ENCODE assay signal across 12 cellular contexts in the genomic region with DNA sequence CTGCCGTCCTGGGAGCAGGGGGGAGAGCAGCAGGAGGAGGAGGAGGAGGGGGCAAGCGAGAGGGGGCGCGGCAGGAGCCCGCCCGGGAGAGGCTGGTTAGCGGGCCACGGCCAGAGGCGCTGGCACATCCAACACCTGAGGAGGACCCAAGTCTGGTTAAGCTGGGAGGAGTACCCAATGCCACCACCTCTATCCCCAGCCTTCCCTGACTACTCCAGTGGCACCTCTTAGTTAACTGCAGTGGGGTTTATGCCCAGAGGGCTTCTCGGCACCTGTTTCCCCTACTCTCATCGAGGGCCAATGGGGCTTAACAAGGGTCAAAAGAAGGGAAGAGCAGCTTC. TPM values are rescaled to one million over a fixed set of nuclear protein-coding genes. Genes with fewer than 3 reads are reported as not detected.
DNase-seq lines count a peak whose midpoint lies in the region; ATAC-seq and TF ChIP-seq lines count a peak whose summit lies in the region.
"Had no signal": no experiment of that assay in that cellular context is flagged by ENCODE, and none has a peak within 500 bp of the region (broad histone marks: within the 10 kb centered on the region; RNA-seq: fewer than 3 reads in every experiment).

No MANE protein-coding gene starts in this region.

- H3K9ac ChIP-seq in NT2/D1 (ENCODE audit: insufficient read length, low read depth) = peak overlapping the region; percentile 52

- peaks cover 21% of the 10 kb centered on the region for H3K36me3 Mint-ChIP-seq in activated CD4-positive, alpha-beta T cell treated with anti-CD3 and anti-CD28 coated beads for 36 hours (ENCODE audit: low read depth)
- H3K36me3 Mint-ChIP-seq in osteocyte (ENCODE audit: unreplicated experiment) = no peaks in the 10 kb centered on the region

- H3K36me3 ChIP-seq in NT2/D1 (ENCODE audit: insufficient read depth, insufficient read length, low read length) (peaks cover 9% of the 10 kb centered on the region), esophagus muscularis mucosa (peaks cover 0 to 17% (median 2%) of the 10 kb centered on the region in 4 donors)
- H3K36me3 ChIP-seq: brain microvascular endothelial cell, ovary had no signal

- H3K4me1 ChIP-seq in NT2/D1 (ENCODE audit: insufficient read depth, insufficient read length) (peaks cover 23% of the 10 kb centered on the region), esophagus muscularis mucosa (peaks cover 25 to 35% (median 27%) of the 10 kb centered on the region in 4 donors)

- CTCF ChIA-PET in activated CD4-positive, alpha-beta T cell treated with anti-CD3 and anti-CD28 coated beads for 36 hours (lab: Charles Lee) = interaction anchor here (0.6 to 5.1 kb wide), 12 partner anchors 10 to 605 kb away, joined by 3 to 61 read pairs (median 4); partner anchors contain the start of genes ABI3 and GNGT2

- peaks cover 17% of the 10 kb centered on the region for H3K4me1 Mint-ChIP-seq in activated CD4-positive, alpha-beta T cell treated with anti-CD3 and anti-CD28 coated beads for 36 hours
- H3K4me1 Mint-ChIP-seq in osteocyte (ENCODE audit: unreplicated experiment) = peaks cover 18% of the 10 kb centered on the region

- no peak for ATAC-seq in activated CD4-positive, alpha-beta T cell treated with anti-CD3 and anti-CD28 coated beads for 36 hours
- ATAC-seq in GM21367 (IDR thresholded peaks at IDR 0.05; ENCODE audit: unreplicated experiment) (no peak), HG02840 (IDR thresholded peaks at IDR 0.05; ENCODE audit: low FRiP score, unreplicated experiment) (no peak)
- ATAC-seq: A549 had no signal

- DNase-seq in activated CD4-positive, alpha-beta T cell treated with anti-CD3 and anti-CD28 coated beads for 36 hours = no peak
- no peak for DNase-seq in activated CD4-positive, alpha-beta T cell treated with anti-CD3 and anti-CD28 coated beads for 48 hours
- no peak for DNase-seq in NT2/D1 (ENCODE audit: low read depth, low spot score)
- DNase-seq in esophagus muscularis mucosa (ENCODE audit: extremely low spot score) = no peak
- DNase-seq in osteocyte (ENCODE audit: extremely low spot score, unreplicated experiment) = no peak
- no peak for DNase-seq in GM13976 (ENCODE audit: low spot score)
- DNase-seq: brain microvascular endothelial cell, ovary had no signal

- H3K27me3 ChIP-seq in NT2/D1 (ENCODE audit: insufficient read depth, insufficient read length) = peaks cover 53% of the 10 kb centered on the region
- peaks cover 0 to 77% (median 24%) of the 10 kb centered on the region in 4 donors for H3K27me3 ChIP-seq in esophagus muscularis mucosa

- TF ChIP-seq CTCF in esophagus muscularis mucosa (IDR thresholded peaks at IDR 0.05) = no peak
- no peak for TF ChIP-seq CTCF in osteocyte (IDR thresholded peaks at IDR 0.05)
- no peak for TF ChIP-seq CTCF in GM13976 (IDR thresholded peaks at IDR 0.05; ENCODE audit: borderline replicate concordance, control extremely low read depth, extremely low read depth, insufficient read depth, missing control alignments)

- TF ChIP-seq EP300 in esophagus muscularis mucosa (IDR thresholded peaks at IDR 0.05) = no peak

- WGBS in esophagus muscularis mucosa = 30% methylated on average over 11 of the region's 11 CpGs

- H3K27ac ChIP-seq in esophagus muscularis mucosa (replicated peaks in 1 of 4) = no peak overlapping the region
- H3K27ac ChIP-seq: brain microvascular endothelial cell, epithelial cell of prostate, ovary had no signal

- H3K27ac Mint-ChIP-seq in activated CD4-positive, alpha-beta T cell treated with anti-CD3 and anti-CD28 coated beads for 36 hours = no peak overlapping the region
- H3K27ac Mint-ChIP-seq in osteocyte (ENCODE audit: unreplicated experiment) = no peak overlapping the region

- peaks cover 22% of the 10 kb centered on the region for H3K27me3 Mint-ChIP-seq in activated CD4-positive, alpha-beta T cell treated with anti-CD3 and anti-CD28 coated beads for 36 hours
- H3K27me3 Mint-ChIP-seq in osteocyte (ENCODE audit: unreplicated experiment) = peaks cover 66% of the 10 kb centered on the region

- intact Hi-C loops in activated CD4-positive, alpha-beta T cell treated with anti-CD3 and anti-CD28 coated beads for 36 hours (cut with DNase I, micrococcal nuclease) = loop anchor here in 1 of 2 experiments (5.0 kb wide), 1 partner anchor 67 kb away; no protein-coding TSS in a partner anchor
- intact Hi-C loops in esophagus muscularis mucosa (cut with DNase I) = loop anchor here (5.0 kb wide), 1 partner anchor 67 kb away; no protein-coding TSS in a partner anchor

- peak overlapping the region; percentile 40 for H3K4me3 ChIP-seq in NT2/D1 (ENCODE audit: insufficient read length, low read depth)
- H3K4me3 ChIP-seq in esophagus muscularis mucosa = peak overlapping the region in 3 of 4 donors; percentile 27 to 43 (median 33)
- H3K4me3 ChIP-seq: A549, ovary had no signal

- POLR2A ChIA-PET in activated CD4-positive, alpha-beta T cell treated with anti-CD3 and anti-CD28 coated beads for 36 hours (lab: Charles Lee) = no interaction called here

- no peak for TF ChIP-seq POLR2A in esophagus muscularis mucosa (IDR thresholded peaks at IDR 0.05; ENCODE audit: low read depth)

- in situ Hi-C loops in GM13976 (cut with MboI; ENCODE audit: low sequenced_read_pairs, unreplicated experiment) = loop anchor here (5.0 kb wide), 1 partner anchor 38 kb away; no protein-coding TSS in a partner anchor

- H3K4me3 Mint-ChIP-seq in activated CD4-positive, alpha-beta T cell treated with anti-CD3 and anti-CD28 coated beads for 36 hours = peak overlapping the region; percentile 42
- H3K4me3 Mint-ChIP-seq in osteocyte (ENCODE audit: unreplicated experiment) = peak overlapping the region; percentile 55

- no peaks in the 10 kb centered on the region for H3K9me3 Mint-ChIP-seq in activated CD4-positive, alpha-beta T cell treated with anti-CD3 and anti-CD28 coated beads for 36 hours (ENCODE audit: low read depth)
- H3K9me3 Mint-ChIP-seq in osteocyte (ENCODE audit: unreplicated experiment) = no peaks in the 10 kb centered on the region

- H3K9me3 ChIP-seq in NT2/D1 (ENCODE audit: insufficient read depth, low read length) (no peaks in the 10 kb centered on the region), esophagus muscularis mucosa (no peaks in the 10 kb centered on the region)
- H3K9me3 ChIP-seq: A549, ovary had no signal

RNA-seq across cellular contexts. Expression of gene PHOSPHO1, which starts 5.6 kb away (rescaled TPM):
- not detected for total RNA-seq in activated CD4-positive, alpha-beta T cell treated with anti-CD3 and anti-CD28 coated beads for 36 hours
- 1 to 10 TPM in 3 of 4 donors, not detected in 1; 1.2 to 1.5 (median 1.4) TPM for total RNA-seq in esophagus muscularis mucosa
- not detected in 2 replicates for total RNA-seq in osteocyte

RNA-seq across cellular contexts. Expression of gene ABI3, which starts 14.5 kb away (rescaled TPM):
- total RNA-seq in activated CD4-positive, alpha-beta T cell treated with anti-CD3 and anti-CD28 coated beads for 36 hours = 10 to 100 TPM; 27.8 to 31.1 TPM
- total RNA-seq in esophagus muscularis mucosa (1 to 10 TPM; 3.3 to 8.9 (median 6.3) TPM), osteocyte (0.19 TPM in 1 of 2 replicates, not detected in the other)

RNA-seq across cellular contexts. Expression of gene GNGT2, which starts 14.6 kb away (rescaled TPM):
- total RNA-seq in activated CD4-positive, alpha-beta T cell treated with anti-CD3 and anti-CD28 coated beads for 36 hours = 10 to 100 TPM; 27.3 to 27.7 TPM
- total RNA-seq in esophagus muscularis mucosa (1 to 10 TPM in 2 of 4 donors, under 1 TPM in 1, not detected in 1; 0.97 to 2.2 (median 2.1) TPM), osteocyte (not detected in 2 replicates)

Comparison
In these comparisons a context has a peak if more than half of its experiments do, and no peak if none do; other contexts are left out.
1. RNA of gene GNGT2, which starts 14.6 kb away (total RNA-seq): 27.3 to 27.7 TPM in activated CD4-positive, alpha-beta T cell treated with anti-CD3 and anti-CD28 coated beads for 36 hours; 0.97 to 2.2 TPM in esophagus muscularis mucosa and not detected in osteocyte; every median in the first group is over 4 times any median in the second.